In genomic region chr4:212438-213174, GRCh38 we compare ENCODE assay signal across 8 cellular contexts.
DNase-seq lines count a peak whose midpoint lies in the region; ATAC-seq lines count a peak whose summit lies in the region.

No MANE protein-coding gene starts in this region.

- ATAC-seq in GM21515 (IDR thresholded peaks at IDR 0.05; ENCODE audit: unreplicated experiment), result no peak
- no peak for ATAC-seq in HG02678 (IDR thresholded peaks at IDR 0.05; ENCODE audit: unreplicated experiment)
- no peak for ATAC-seq in HG02759 (IDR thresholded peaks at IDR 0.05; ENCODE audit: unreplicated experiment)

- peak; percentile 76 for DNase-seq in NCI-H2029 (lab: John Stamatoyannopoulos, UW)
- DNase-seq in dermis blood vessel endothelial cell, result peak; percentile 94
- DNase-seq in kidney glomerular epithelial cell (lab: John Stamatoyannopoulos, UW), result peak; percentile 79
- DNase-seq in RKO (ENCODE audit: low spot score), result no peak

- peak overlapping the region in 11 of 21 experiments; percentile 19 to 80 (median 45) for H3K27ac ChIP-seq in skin epidermis

- peak overlapping the region; percentile 27 to 48 (median 41) for H3K4me3 ChIP-seq in skin epidermis
